Comparison of ENCODE assay signal across 23 cellular contexts in genomic region chr4:30258949-30259348, GRCh38.
"Had no signal": no experiment of that assay in that cellular context is flagged by ENCODE, and none has a peak within 500 bp of the region (broad histone marks: within the 10 kb centered on the region; RNA-seq: fewer than 3 reads in every experiment).

No MANE protein-coding gene starts in this region.

- H3K27me3 ChIP-seq: brain microvascular endothelial cell had no signal

- FAIRE-seq: RCC 7860 had no signal

- H3K27ac ChIP-seq: brain microvascular endothelial cell, SK-N-MC, VCaP had no signal

- H3K4me3 ChIP-seq: SK-N-MC had no signal

- ATAC-seq: activated T-helper 17 cell treated with anti-CD3 and anti-CD28 coated beads, Interleukin-2, amount 50 U/mL, for 72 hours; Right ventricle myocardium inferior; T-cell had no signal

- H3K36me3 ChIP-seq: brain microvascular endothelial cell had no signal

- DNase-seq: activated CD4-positive, alpha-beta memory T cell treated with anti-CD3 and anti-CD28 coated beads, Interleukin-2, amount 10 ng/mL, durations not matched to agents 7 days and 5 days; activated CD4-positive, alpha-beta T cell treated with anti-CD3 and anti-CD28 coated beads, Interleukin-2, amount 50 U/mL, for 1 hour; activated CD4-positive, CD25-positive, alpha-beta regulatory T cell; activated gamma-delta T cell; activated naive CD4-positive, alpha-beta T cell treated with anti-CD3 and anti-CD28 coated beads for 36 hours; activated naive CD8-positive, alpha-beta T cell treated with anti-CD3 and anti-CD28 coated beads for 36 hours; activated T-cell treated with anti-CD3 and anti-CD28 coated beads for 4 hours; activated T-cell treated with anti-CD3 and anti-CD28 coated beads, Interleukin-2, amount 50 U/mL, for 48 hours; brain microvascular endothelial cell; caudate nucleus; NCI-H1048; NCI-H146; NCI-H187 treated with DMSO at 0.1 percent for 48 hours; NCI-H2081 treated with DMSO at 0.1 percent for 48 hours; NCI-H446; NCI-H524; T-cell; T-helper 2 cell had no signal
